In genomic region chr3:138950006-138950644, GRCh38 we compare ENCODE assay signal across 1 cellular context.
TF ChIP-seq lines count a peak whose summit lies in the region.

No MANE protein-coding gene starts in this region.

TF ChIP-seq in H1, 55 proteins besides CTCF, POLR2A, EP300 and RAD21:
- TF ChIP-seq NRF1 (IDR thresholded peaks at IDR 0.05; ENCODE audit: low read depth, low read length) = no peak
- TF ChIP-seq CHD1 (IDR thresholded peaks at IDR 0.05; ENCODE audit: low read depth, low read length) = no peak
- no peak for TF ChIP-seq TBP (IDR thresholded peaks at IDR 0.05; ENCODE audit: low read depth, low read length)
- TF ChIP-seq ASH2L (IDR thresholded peaks at IDR 0.05; ENCODE audit: low read length) = peak; percentile 52
- TF ChIP-seq SP2 (IDR thresholded peaks at IDR 0.05; ENCODE audit: low read length) = no peak
- TF ChIP-seq CTBP2 (IDR thresholded peaks at IDR 0.05; ENCODE audit: borderline replicate concordance, insufficient read depth, insufficient read length, low read length) = no peak
- no peak for TF ChIP-seq TEAD4 (IDR thresholded peaks at IDR 0.05; ENCODE audit: low read depth, low read length)
- TF ChIP-seq KDM1A (IDR thresholded peaks at IDR 0.05; ENCODE audit: borderline replicate concordance, low read length) = no peak
- TF ChIP-seq MAFK (IDR thresholded peaks at IDR 0.05; ENCODE audit: low read depth, low read length) = no peak
- no peak for TF ChIP-seq RXRA (IDR thresholded peaks at IDR 0.05; ENCODE audit: insufficient read depth, low read depth, low read length)
- TF ChIP-seq SAP30 (IDR thresholded peaks at IDR 0.05; ENCODE audit: insufficient read depth, insufficient replicate concordance, low read length) = no peak
- no peak for TF ChIP-seq RBBP5 (IDR thresholded peaks at IDR 0.05; ENCODE audit: borderline replicate concordance, low read depth, low read length)
- TF ChIP-seq, protein P1, sequence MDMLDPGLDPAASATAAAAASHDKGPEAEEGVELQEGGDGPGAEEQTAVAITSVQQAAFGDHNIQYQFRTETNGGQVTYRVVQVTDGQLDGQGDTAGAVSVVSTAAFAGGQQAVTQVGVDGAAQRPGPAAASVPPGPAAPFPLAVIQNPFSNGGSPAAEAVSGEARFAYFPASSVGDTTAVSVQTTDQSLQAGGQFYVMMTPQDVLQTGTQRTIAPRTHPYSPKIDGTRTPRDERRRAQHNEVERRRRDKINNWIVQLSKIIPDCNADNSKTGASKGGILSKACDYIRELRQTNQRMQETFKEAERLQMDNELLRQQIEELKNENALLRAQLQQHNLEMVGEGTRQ (IDR thresholded peaks at IDR 0.05; ENCODE audit: low read length) = no peak
- TF ChIP-seq CBX8 (IDR thresholded peaks at IDR 0.05; ENCODE audit: borderline replicate concordance, low read depth, low read length) = no peak
- TF ChIP-seq CHD2 (IDR thresholded peaks at IDR 0.05; ENCODE audit: low read length) = no peak
- TF ChIP-seq TAF1 (IDR thresholded peaks at IDR 0.05; ENCODE audit: low read depth, low read length) = no peak
- TF ChIP-seq SP1 (IDR thresholded peaks at IDR 0.05; ENCODE audit: low read depth, low read length) = no peak
- TF ChIP-seq RFX5 (IDR thresholded peaks at IDR 0.05; ENCODE audit: borderline replicate concordance, low read depth, low read length) = no peak
- TF ChIP-seq SP4 (IDR thresholded peaks at IDR 0.05; ENCODE audit: low read length) = no peak
- no peak for TF ChIP-seq SIN3A (conservative IDR thresholded peaks at IDR 0.05 in 1 of 2, IDR thresholded peaks at IDR 0.05 in 1 of 2; ENCODE audit: low read depth in 1 of 2, low read length in 2 of 2)
- 0 out of 2 replicates have a peak, but pooled peaks have one; percentile 23 for TF ChIP-seq POLR2AphosphoS5 (IDR thresholded peaks at IDR 0.05; ENCODE audit: low read depth, low read length)
- TF ChIP-seq POU5F1 (IDR thresholded peaks at IDR 0.05; ENCODE audit: low read depth, low read length) = no peak
- no peak; the same call in 1 of the 2 replicates for TF ChIP-seq EGR1 (IDR thresholded peaks at IDR 0.05; ENCODE audit: borderline replicate concordance, low read depth, low read length)
- no peak for TF ChIP-seq HDAC6 (IDR thresholded peaks at IDR 0.05; ENCODE audit: low read depth, low read length)
- no peak for TF ChIP-seq ZNF274 (IDR thresholded peaks at IDR 0.05; ENCODE audit: borderline replicate concordance, extremely low read depth, low read length)
- TF ChIP-seq, protein P2, sequence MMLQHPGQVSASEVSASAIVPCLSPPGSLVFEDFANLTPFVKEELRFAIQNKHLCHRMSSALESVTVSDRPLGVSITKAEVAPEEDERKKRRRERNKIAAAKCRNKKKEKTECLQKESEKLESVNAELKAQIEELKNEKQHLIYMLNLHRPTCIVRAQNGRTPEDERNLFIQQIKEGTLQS (IDR thresholded peaks at IDR 0.05; ENCODE audit: insufficient read depth, low read depth, low read length) = no peak
- no peak for TF ChIP-seq CREB1 (IDR thresholded peaks at IDR 0.05)
- no peak for TF ChIP-seq BRCA1 (IDR thresholded peaks at IDR 0.05; ENCODE audit: low read depth, low read length)
- TF ChIP-seq, protein P3, sequence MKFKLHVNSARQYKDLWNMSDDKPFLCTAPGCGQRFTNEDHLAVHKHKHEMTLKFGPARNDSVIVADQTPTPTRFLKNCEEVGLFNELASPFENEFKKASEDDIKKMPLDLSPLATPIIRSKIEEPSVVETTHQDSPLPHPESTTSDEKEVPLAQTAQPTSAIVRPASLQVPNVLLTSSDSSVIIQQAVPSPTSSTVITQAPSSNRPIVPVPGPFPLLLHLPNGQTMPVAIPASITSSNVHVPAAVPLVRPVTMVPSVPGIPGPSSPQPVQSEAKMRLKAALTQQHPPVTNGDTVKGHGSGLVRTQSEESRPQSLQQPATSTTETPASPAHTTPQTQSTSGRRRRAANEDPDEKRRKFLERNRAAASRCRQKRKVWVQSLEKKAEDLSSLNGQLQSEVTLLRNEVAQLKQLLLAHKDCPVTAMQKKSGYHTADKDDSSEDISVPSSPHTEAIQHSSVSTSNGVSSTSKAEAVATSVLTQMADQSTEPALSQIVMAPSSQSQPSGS (IDR thresholded peaks at IDR 0.05; ENCODE audit: low read length) = no peak
- TF ChIP-seq E2F6 (IDR thresholded peaks at IDR 0.05) = peak; percentile 50; the same call in 1 of the 2 replicates
- TF ChIP-seq SIX5 (IDR thresholded peaks at IDR 0.05; ENCODE audit: low read depth, low read length) = no peak
- no peak for TF ChIP-seq BCL11A (IDR thresholded peaks at IDR 0.05; ENCODE audit: low read depth in 2 of 2, low read length in 2 of 2)
- TF ChIP-seq, protein P4, sequence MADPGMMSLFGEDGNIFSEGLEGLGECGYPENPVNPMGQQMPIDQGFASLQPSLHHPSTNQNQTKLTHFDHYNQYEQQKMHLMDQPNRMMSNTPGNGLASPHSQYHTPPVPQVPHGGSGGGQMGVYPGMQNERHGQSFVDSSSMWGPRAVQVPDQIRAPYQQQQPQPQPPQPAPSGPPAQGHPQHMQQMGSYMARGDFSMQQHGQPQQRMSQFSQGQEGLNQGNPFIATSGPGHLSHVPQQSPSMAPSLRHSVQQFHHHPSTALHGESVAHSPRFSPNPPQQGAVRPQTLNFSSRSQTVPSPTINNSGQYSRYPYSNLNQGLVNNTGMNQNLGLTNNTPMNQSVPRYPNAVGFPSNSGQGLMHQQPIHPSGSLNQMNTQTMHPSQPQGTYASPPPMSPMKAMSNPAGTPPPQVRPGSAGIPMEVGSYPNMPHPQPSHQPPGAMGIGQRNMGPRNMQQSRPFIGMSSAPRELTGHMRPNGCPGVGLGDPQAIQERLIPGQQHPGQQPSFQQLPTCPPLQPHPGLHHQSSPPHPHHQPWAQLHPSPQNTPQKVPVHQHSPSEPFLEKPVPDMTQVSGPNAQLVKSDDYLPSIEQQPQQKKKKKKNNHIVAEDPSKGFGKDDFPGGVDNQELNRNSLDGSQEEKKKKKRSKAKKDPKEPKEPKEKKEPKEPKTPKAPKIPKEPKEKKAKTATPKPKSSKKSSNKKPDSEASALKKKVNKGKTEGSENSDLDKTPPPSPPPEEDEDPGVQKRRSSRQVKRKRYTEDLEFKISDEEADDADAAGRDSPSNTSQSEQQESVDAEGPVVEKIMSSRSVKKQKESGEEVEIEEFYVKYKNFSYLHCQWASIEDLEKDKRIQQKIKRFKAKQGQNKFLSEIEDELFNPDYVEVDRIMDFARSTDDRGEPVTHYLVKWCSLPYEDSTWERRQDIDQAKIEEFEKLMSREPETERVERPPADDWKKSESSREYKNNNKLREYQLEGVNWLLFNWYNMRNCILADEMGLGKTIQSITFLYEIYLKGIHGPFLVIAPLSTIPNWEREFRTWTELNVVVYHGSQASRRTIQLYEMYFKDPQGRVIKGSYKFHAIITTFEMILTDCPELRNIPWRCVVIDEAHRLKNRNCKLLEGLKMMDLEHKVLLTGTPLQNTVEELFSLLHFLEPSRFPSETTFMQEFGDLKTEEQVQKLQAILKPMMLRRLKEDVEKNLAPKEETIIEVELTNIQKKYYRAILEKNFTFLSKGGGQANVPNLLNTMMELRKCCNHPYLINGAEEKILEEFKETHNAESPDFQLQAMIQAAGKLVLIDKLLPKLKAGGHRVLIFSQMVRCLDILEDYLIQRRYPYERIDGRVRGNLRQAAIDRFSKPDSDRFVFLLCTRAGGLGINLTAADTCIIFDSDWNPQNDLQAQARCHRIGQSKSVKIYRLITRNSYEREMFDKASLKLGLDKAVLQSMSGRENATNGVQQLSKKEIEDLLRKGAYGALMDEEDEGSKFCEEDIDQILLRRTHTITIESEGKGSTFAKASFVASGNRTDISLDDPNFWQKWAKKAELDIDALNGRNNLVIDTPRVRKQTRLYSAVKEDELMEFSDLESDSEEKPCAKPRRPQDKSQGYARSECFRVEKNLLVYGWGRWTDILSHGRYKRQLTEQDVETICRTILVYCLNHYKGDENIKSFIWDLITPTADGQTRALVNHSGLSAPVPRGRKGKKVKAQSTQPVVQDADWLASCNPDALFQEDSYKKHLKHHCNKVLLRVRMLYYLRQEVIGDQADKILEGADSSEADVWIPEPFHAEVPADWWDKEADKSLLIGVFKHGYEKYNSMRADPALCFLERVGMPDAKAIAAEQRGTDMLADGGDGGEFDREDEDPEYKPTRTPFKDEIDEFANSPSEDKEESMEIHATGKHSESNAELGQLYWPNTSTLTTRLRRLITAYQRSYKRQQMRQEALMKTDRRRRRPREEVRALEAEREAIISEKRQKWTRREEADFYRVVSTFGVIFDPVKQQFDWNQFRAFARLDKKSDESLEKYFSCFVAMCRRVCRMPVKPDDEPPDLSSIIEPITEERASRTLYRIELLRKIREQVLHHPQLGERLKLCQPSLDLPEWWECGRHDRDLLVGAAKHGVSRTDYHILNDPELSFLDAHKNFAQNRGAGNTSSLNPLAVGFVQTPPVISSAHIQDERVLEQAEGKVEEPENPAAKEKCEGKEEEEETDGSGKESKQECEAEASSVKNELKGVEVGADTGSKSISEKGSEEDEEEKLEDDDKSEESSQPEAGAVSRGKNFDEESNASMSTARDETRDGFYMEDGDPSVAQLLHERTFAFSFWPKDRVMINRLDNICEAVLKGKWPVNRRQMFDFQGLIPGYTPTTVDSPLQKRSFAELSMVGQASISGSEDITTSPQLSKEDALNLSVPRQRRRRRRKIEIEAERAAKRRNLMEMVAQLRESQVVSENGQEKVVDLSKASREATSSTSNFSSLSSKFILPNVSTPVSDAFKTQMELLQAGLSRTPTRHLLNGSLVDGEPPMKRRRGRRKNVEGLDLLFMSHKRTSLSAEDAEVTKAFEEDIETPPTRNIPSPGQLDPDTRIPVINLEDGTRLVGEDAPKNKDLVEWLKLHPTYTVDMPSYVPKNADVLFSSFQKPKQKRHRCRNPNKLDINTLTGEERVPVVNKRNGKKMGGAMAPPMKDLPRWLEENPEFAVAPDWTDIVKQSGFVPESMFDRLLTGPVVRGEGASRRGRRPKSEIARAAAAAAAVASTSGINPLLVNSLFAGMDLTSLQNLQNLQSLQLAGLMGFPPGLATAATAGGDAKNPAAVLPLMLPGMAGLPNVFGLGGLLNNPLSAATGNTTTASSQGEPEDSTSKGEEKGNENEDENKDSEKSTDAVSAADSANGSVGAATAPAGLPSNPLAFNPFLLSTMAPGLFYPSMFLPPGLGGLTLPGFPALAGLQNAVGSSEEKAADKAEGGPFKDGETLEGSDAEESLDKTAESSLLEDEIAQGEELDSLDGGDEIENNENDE (IDR thresholded peaks at IDR 0.05; ENCODE audit: insufficient replicate concordance, low read length) = no peak
- TF ChIP-seq NANOG (IDR thresholded peaks at IDR 0.05; ENCODE audit: insufficient read depth, low read depth, low read length, poor library complexity, severe bottlenecking) = no peak
- peak; percentile 98 for TF ChIP-seq SUZ12 (IDR thresholded peaks at IDR 0.05; ENCODE audit: low read length)
- no peak for TF ChIP-seq FOSL1 (IDR thresholded peaks at IDR 0.05; ENCODE audit: insufficient read depth, low read depth, low read length)
- no peak for TF ChIP-seq YY1 (IDR thresholded peaks at IDR 0.05; ENCODE audit: low read depth, low read length)
- no peak for TF ChIP-seq BACH1 (IDR thresholded peaks at IDR 0.05; ENCODE audit: low read length)
- TF ChIP-seq JUND (IDR thresholded peaks at IDR 0.05; ENCODE audit: low read length) = no peak
- no peak for TF ChIP-seq SIRT6 (IDR thresholded peaks at IDR 0.05; ENCODE audit: low read length)
- TF ChIP-seq PHF8 (conservative IDR thresholded peaks at IDR 0.05; ENCODE audit: low read depth, low read length) = no peak
- peak; percentile 97 for TF ChIP-seq EZH2 (IDR thresholded peaks at IDR 0.05; ENCODE audit: low read depth, low read length, severe bottlenecking)
- no peak for TF ChIP-seq HDAC2 (IDR thresholded peaks at IDR 0.05; ENCODE audit: borderline replicate concordance in 1 of 2, low read depth in 2 of 2, low read length in 2 of 2)
- no peak for TF ChIP-seq KDM5A (IDR thresholded peaks at IDR 0.05; ENCODE audit: low read length)
- TF ChIP-seq KDM4A (IDR thresholded peaks at IDR 0.05; ENCODE audit: low read depth, low read length, severe bottlenecking) = peak; percentile 91
- TF ChIP-seq MAX (IDR thresholded peaks at IDR 0.05) = peak; percentile 37; the same call in 1 of the 2 replicates
- TF ChIP-seq RNF2 (IDR thresholded peaks at IDR 0.05; ENCODE audit: borderline replicate concordance, low read depth, low read length, missing control alignments, poor library complexity, severe bottlenecking) = peak; percentile 46
- no peak for TF ChIP-seq SRF (IDR thresholded peaks at IDR 0.05; ENCODE audit: low read depth, low read length)
- TF ChIP-seq CBX5 (IDR thresholded peaks at IDR 0.05; ENCODE audit: low read depth, low read length) = no peak
- TF ChIP-seq GTF2F1 (IDR thresholded peaks at IDR 0.05; ENCODE audit: borderline replicate concordance, low read depth, low read length) = no peak
- TF ChIP-seq GABPA (IDR thresholded peaks at IDR 0.05; ENCODE audit: borderline replicate concordance, insufficient read depth, low read length) = 0 out of 2 replicates have a peak, but pooled peaks have one; percentile 32
- no peak for TF ChIP-seq CEBPB (IDR thresholded peaks at IDR 0.05; ENCODE audit: low read depth, low read length)
- no peak for TF ChIP-seq TAF7 (optimal IDR thresholded peaks at IDR 0.05; ENCODE audit: borderline replicate concordance, low read depth, low read length)
- no peak for TF ChIP-seq TCF12 (IDR thresholded peaks at IDR 0.05; ENCODE audit: low read depth, low read length)
- TF ChIP-seq JUN (IDR thresholded peaks at IDR 0.05; ENCODE audit: low read depth, low read length) = no peak
